Comparison of ENCODE assay signal across 12 cellular contexts in genomic region chr21:34935452-34935851, GRCh38.
A peak's percentile ranks its signal among the peaks of the same experiment; 100 is the strongest.
DNase-seq lines count a peak whose midpoint lies in the region; ATAC-seq and TF ChIP-seq lines count a peak whose summit lies in the region.
"Had no signal": no experiment of that assay in that cellular context is flagged by ENCODE, and none has a peak within 500 bp of the region (broad histone marks: within the 10 kb centered on the region; RNA-seq: fewer than 3 reads in every experiment).

No MANE protein-coding gene starts in this region.

- no peak for DNase-seq in activated T-cell treated with anti-CD3 and anti-CD28 coated beads, Interleukin-2, amount 50 U/mL, for 4 hours
- DNase-seq in activated T-cell treated with anti-CD3 and anti-CD28 coated beads, Interleukin-2, amount 50 U/mL, for 48 hours = no peak
- DNase-seq in PC-3 = no peak
- peak; percentile 17 for DNase-seq in choroid plexus epithelial cell (ENCODE audit: low read depth)
- no peak for DNase-seq in stimulated activated naive CD8-positive, alpha-beta T cell treated with anti-CD3 and anti-CD28 coated beads, Interleukin-15, Interleukin-2, amounts not matched to agents 100 U/mL and 50 U/mL, for 24 hours
- DNase-seq: brain microvascular endothelial cell, left ventricle myocardium superior, NCI-H2029, spleen had no signal

- H4K20me1 ChIP-seq in PC-3 (ENCODE audit: low read length) = no peaks in the 10 kb centered on the region

- no peaks in the 10 kb centered on the region for H3K9me3 Mint-ChIP-seq in activated T-cell treated with anti-CD3 and anti-CD28 coated beads, Interleukin-2, amount 50 U/mL, for 4 hours

- H3K27me3 ChIP-seq in PC-3 (ENCODE audit: low read length) = no peaks in the 10 kb centered on the region
- H3K27me3 ChIP-seq: brain microvascular endothelial cell, spleen had no signal

- BruUV-seq in PC-3 (replicated peaks; lab: Mats Ljungman, UMichigan) = no TSS peak

- no peaks in the 10 kb centered on the region for H3K36me3 ChIP-seq in PC-3 (ENCODE audit: low read depth, low read length)
- H3K36me3 ChIP-seq: brain microvascular endothelial cell, spleen had no signal

- H3K9me3 ChIP-seq in PC-3 (ENCODE audit: low read length) = no peaks in the 10 kb centered on the region
- H3K9me3 ChIP-seq: spleen had no signal

- peak overlapping the region; percentile 14; the same call in 1 of the 2 replicates for H3K27ac ChIP-seq in PC-3 (ENCODE audit: low read length)
- H3K27ac ChIP-seq: brain microvascular endothelial cell had no signal

- ATAC-seq in activated T-cell treated with anti-CD3 and anti-CD28 coated beads, Interleukin-2, amount 50 U/mL, for 4 hours = peak; percentile 65 to 77
- ATAC-seq in PC-3 (peak; percentile 11; the same call in 1 of the 2 replicates), HG03045 (IDR thresholded peaks at IDR 0.05; ENCODE audit: unreplicated experiment) (no peak), HG03139 (IDR thresholded peaks at IDR 0.05; ENCODE audit: unreplicated experiment) (no peak), GM18505 (IDR thresholded peaks at IDR 0.05; ENCODE audit: unreplicated experiment) (no peak)
- ATAC-seq in stimulated activated naive CD8-positive, alpha-beta T cell treated with anti-CD3 and anti-CD28 coated beads, Interleukin-15, Interleukin-2, amounts not matched to agents 100 U/mL and 50 U/mL, for 24 hours = peak; percentile 87
- ATAC-seq: left ventricle myocardium superior had no signal

- POLR2A ChIA-PET in PC-3 (lab: Charles Lee; ENCODE audit: unreplicated experiment) = no interaction called here

- TF ChIP-seq POLR2A in GM18505 (IDR thresholded peaks at IDR 0.05; ENCODE audit: borderline replicate concordance, extremely low read depth, insufficient read depth, insufficient read length) = no peak

- H3K4me1 Mint-ChIP-seq in activated T-cell treated with anti-CD3 and anti-CD28 coated beads, Interleukin-2, amount 50 U/mL, for 4 hours (ENCODE audit: low read depth) = peaks cover 91% of the 10 kb centered on the region

- no peak overlapping the region for H3K9ac ChIP-seq in PC-3 (ENCODE audit: low read length)

- peaks cover 6% of the 10 kb centered on the region for H3K36me3 Mint-ChIP-seq in activated T-cell treated with anti-CD3 and anti-CD28 coated beads, Interleukin-2, amount 50 U/mL, for 4 hours (ENCODE audit: insufficient read depth)

- peak overlapping the region; percentile 35 for H3K4me2 ChIP-seq in PC-3 (ENCODE audit: low read length)

- peaks cover 16% of the 10 kb centered on the region; the same call in 1 of the 2 replicates for H3K79me2 ChIP-seq in PC-3 (ENCODE audit: low read length)

- H3K9me2 ChIP-seq in PC-3 (replicated peaks; ENCODE audit: low read length) = no peaks in the 10 kb centered on the region

- peak overlapping the region; percentile 69 for H3K4me3 Mint-ChIP-seq in activated T-cell treated with anti-CD3 and anti-CD28 coated beads, Interleukin-2, amount 50 U/mL, for 4 hours

- no peaks in the 10 kb centered on the region for H3K27me3 Mint-ChIP-seq in activated T-cell treated with anti-CD3 and anti-CD28 coated beads, Interleukin-2, amount 50 U/mL, for 4 hours (ENCODE audit: low read depth)

- TF ChIP-seq CTCF in PC-3 (conservative IDR thresholded peaks at IDR 0.05; ENCODE audit: low read depth, low read length) = no peak
- TF ChIP-seq CTCF in choroid plexus epithelial cell (conservative IDR thresholded peaks at IDR 0.05; ENCODE audit: low read depth, low read length) = no peak

- no peak overlapping the region for H2AFZ ChIP-seq in PC-3 (ENCODE audit: low read length)

- H3K4me3 ChIP-seq in PC-3 (ENCODE audit: low read length) (no peak overlapping the region), choroid plexus epithelial cell (ENCODE audit: low read depth, low read length) (no peak overlapping the region)
- H3K4me3 ChIP-seq: spleen had no signal

- CTCF ChIA-PET in PC-3 (lab: Charles Lee) = interaction anchor here (0.6 kb wide), 1 partner anchor 201 kb away, joined by 3 read pairs; no protein-coding TSS in a partner anchor

- peaks cover 43% of the 10 kb centered on the region for H3K4me1 ChIP-seq in PC-3 (ENCODE audit: insufficient read depth, low read length)

- intact Hi-C loops in PC-3 (cut with micrococcal nuclease) = loop anchor here (5.0 kb wide), 1 partner anchor 47 kb away; no protein-coding TSS in a partner anchor

- no peaks in the 10 kb centered on the region for H3F3A ChIP-seq in PC-3 (ENCODE audit: low read length, unreplicated experiment)

Comparison
In these comparisons a context has a peak if more than half of its experiments do, and no peak if none do; other contexts are left out.
1. ATAC-seq: peak in activated T-cell treated with anti-CD3 and anti-CD28 coated beads, Interleukin-2, amount 50 U/mL, for 4 hours (2 of 2), PC-3 (single experiment) and stimulated activated naive CD8-positive, alpha-beta T cell treated with anti-CD3 and anti-CD28 coated beads, Interleukin-15, Interleukin-2, amounts not matched to agents 100 U/mL and 50 U/mL, for 24 hours (single experiment); none in HG03045 (single experiment), HG03139 (single experiment) and GM18505 (single experiment).